In genomic region chr4:40629401-40630334, GRCh38 we compare ENCODE assay signal across 8 cellular contexts. TPM values are rescaled to one million over a fixed set of nuclear protein-coding genes. Genes with fewer than 3 reads are reported as not detected.
DNase-seq lines count a peak whose midpoint lies in the region; ATAC-seq and TF ChIP-seq lines count a peak whose summit lies in the region.

TSS of gene RBM47 (minus strand) at chr4:40629864. CDS start at chr4:40438893, 190,971 bp downstream.

- POLR2A ChIA-PET in activated CD8-positive, alpha-beta T cell treated with anti-CD3 and anti-CD28 coated beads for 36 hours (lab: Charles Lee), result interaction anchor here (0.7 kb wide), 1 partner anchor 61 kb away, joined by 4 read pairs; no protein-coding TSS in a partner anchor

- peaks cover 46% of the 10 kb centered on the region for H3K4me1 Mint-ChIP-seq in HFFc6 (ENCODE audit: low read depth)
- H3K4me1 Mint-ChIP-seq in activated CD8-positive, alpha-beta T cell treated with anti-CD3 and anti-CD28 coated beads for 36 hours (ENCODE audit: low read depth), result peaks cover 14% of the 10 kb centered on the region

- H3K36me3 ChIP-seq in muscle layer of colon (ENCODE audit: insufficient read depth, low read length) (no peaks in the 10 kb centered on the region), thoracic aorta (no peaks in the 10 kb centered on the region)

- H3K4me3 Mint-ChIP-seq in HFFc6, result peak within 1 kb of the TSS; percentile 94
- H3K4me3 Mint-ChIP-seq in activated CD8-positive, alpha-beta T cell treated with anti-CD3 and anti-CD28 coated beads for 36 hours, result peak within 1 kb of the TSS; percentile 73

- peaks cover 1% of the 10 kb centered on the region; the same call in 1 of the 2 replicates for H3K27me3 Mint-ChIP-seq in HFFc6 (ENCODE audit: insufficient read depth)
- peaks cover 33% of the 10 kb centered on the region for H3K27me3 Mint-ChIP-seq in activated CD8-positive, alpha-beta T cell treated with anti-CD3 and anti-CD28 coated beads for 36 hours

- intact Hi-C loops in activated CD8-positive, alpha-beta T cell treated with anti-CD3 and anti-CD28 coated beads for 36 hours (cut with micrococcal nuclease), result no loop called here

- DNase-seq in NCI-H524 (lab: John Stamatoyannopoulos, UW), result peak; percentile 5 to 31
- no peak for DNase-seq in NCI-H524 treated with DMSO at 0.1 percent for 48 hours (lab: John Stamatoyannopoulos, UW)
- peak; percentile 13 for DNase-seq in HFFc6
- DNase-seq in NCI-H1092 treated with DMSO at 0.1 percent for 48 hours (lab: John Stamatoyannopoulos, UW), result peak; percentile 5
- DNase-seq in activated CD8-positive, alpha-beta T cell treated with anti-CD3 and anti-CD28 coated beads for 36 hours, result peak; percentile 32
- no peak for DNase-seq in thoracic aorta (ENCODE audit: low spot score)

- H3K27me3 ChIP-seq in muscle layer of colon (ENCODE audit: control insufficient read depth in 1 of 2, insufficient read depth in 2 of 2, low read length in 2 of 2) (no peaks in the 10 kb centered on the region), thoracic aorta (replicated peaks; ENCODE audit: insufficient read depth) (no peaks in the 10 kb centered on the region)

- peaks cover 6% of the 10 kb centered on the region for H3K4me1 ChIP-seq in muscle layer of colon (ENCODE audit: insufficient read depth, low read length)
- peaks cover 0 to 8% of the 10 kb centered on the region in 2 donors for H3K4me1 ChIP-seq in thoracic aorta (ENCODE audit: control insufficient read depth in 1 of 2, low read depth in 2 of 2)

- peak within 1 kb of the TSS; percentile 47 for H3K27ac ChIP-seq in muscle layer of colon (ENCODE audit: low read depth, low read length)
- peak within 1 kb of the TSS; percentile 5 to 20 for H3K27ac ChIP-seq in thoracic aorta

- TF ChIP-seq CTCF in HFFc6 (IDR thresholded peaks at IDR 0.05) (peak; percentile 47; the same call in 1 of the 2 replicates), thoracic aorta (IDR thresholded peaks at IDR 0.05) (no peak)
- TF ChIP-seq CTCF in activated CD8-positive, alpha-beta T cell treated with anti-CD3 and anti-CD28 coated beads for 36 hours (IDR thresholded peaks at IDR 0.05), result no peak

- CTCF ChIA-PET in activated CD8-positive, alpha-beta T cell treated with anti-CD3 and anti-CD28 coated beads for 36 hours (lab: Charles Lee), result no interaction called here

- H3K27ac Mint-ChIP-seq in HFFc6, result peak within 1 kb of the TSS; percentile 64
- no peak within 1 kb of the TSS for H3K27ac Mint-ChIP-seq in activated CD8-positive, alpha-beta T cell treated with anti-CD3 and anti-CD28 coated beads for 36 hours

- H3K4me3 ChIP-seq in muscle layer of colon (ENCODE audit: low read depth in 1 of 2, low read length in 2 of 2), result peak within 1 kb of the TSS; percentile 38 to 68
- peak within 1 kb of the TSS; percentile 75 for H3K4me3 ChIP-seq in thoracic aorta

- H3K9ac ChIP-seq in muscle layer of colon (ENCODE audit: low read length), result peak within 1 kb of the TSS; percentile 39

- H3K9me3 ChIP-seq in muscle layer of colon (ENCODE audit: low read length), result no peaks in the 10 kb centered on the region
- H3K9me3 ChIP-seq in thoracic aorta, result no peaks in the 10 kb centered on the region

- ATAC-seq in activated CD8-positive, alpha-beta T cell treated with anti-CD3 and anti-CD28 coated beads for 36 hours, result peak; percentile 66
- peak; percentile 93 for ATAC-seq in esophagus mucosa
- ATAC-seq in thoracic aorta (ENCODE audit: insufficient number of reproducible peaks, low FRiP score, low read depth), result no peak

- H3K36me3 Mint-ChIP-seq in HFFc6 (ENCODE audit: low read depth), result no peaks in the 10 kb centered on the region
- no peaks in the 10 kb centered on the region for H3K36me3 Mint-ChIP-seq in activated CD8-positive, alpha-beta T cell treated with anti-CD3 and anti-CD28 coated beads for 36 hours (ENCODE audit: low read depth)

- no peaks in the 10 kb centered on the region for H3K9me3 Mint-ChIP-seq in HFFc6
- H3K9me3 Mint-ChIP-seq in activated CD8-positive, alpha-beta T cell treated with anti-CD3 and anti-CD28 coated beads for 36 hours, result no peaks in the 10 kb centered on the region

RNA-seq across cellular contexts. Expression of gene RBM47, which starts in this region (rescaled TPM):
- 1 to 10 TPM in 5 of 6 experiments, under 1 TPM in 1; 0.95 to 1.5 (median 1.4) TPM for total RNA-seq in HFFc6 (2021; fragmentation: NEBNext Ultra II Directional; extraction: Animal tissue kit (Norgen Biotek cat#: 25700))
- total RNA-seq in activated CD8-positive, alpha-beta T cell treated with anti-CD3 and anti-CD28 coated beads for 36 hours, result under 1 TPM; 0.13 to 0.74 TPM
- 70.6 TPM for total RNA-seq in esophagus mucosa
- 10 to 100 TPM; 31.5 to 56.7 TPM for total RNA-seq in thoracic aorta

Comparison
In these comparisons a context has a peak if more than half of its experiments do, and no peak if none do; other contexts are left out.
1. RNA of gene RBM47 (total RNA-seq): 70.6 TPM in esophagus mucosa (single experiment) and 31.5 to 56.7 TPM in thoracic aorta; 0.95 to 1.5 TPM in HFFc6 and 0.13 to 0.74 TPM in activated CD8-positive, alpha-beta T cell treated with anti-CD3 and anti-CD28 coated beads for 36 hours; every median in the first group is over 10 times any median in the second.
2. DNase-seq: peak in NCI-H524 (2 of 2), HFFc6 (single experiment) and NCI-H1092 treated with DMSO at 0.1 percent for 48 hours (single experiment); none in NCI-H524 treated with DMSO at 0.1 percent for 48 hours (single experiment) and thoracic aorta (single experiment).
3. Peak in DNase-seq and ATAC-seq in activated CD8-positive, alpha-beta T cell treated with anti-CD3 and anti-CD28 coated beads for 36 hours; RNA of the gene not detected or under 1 TPM.